In the genomic region with DNA sequence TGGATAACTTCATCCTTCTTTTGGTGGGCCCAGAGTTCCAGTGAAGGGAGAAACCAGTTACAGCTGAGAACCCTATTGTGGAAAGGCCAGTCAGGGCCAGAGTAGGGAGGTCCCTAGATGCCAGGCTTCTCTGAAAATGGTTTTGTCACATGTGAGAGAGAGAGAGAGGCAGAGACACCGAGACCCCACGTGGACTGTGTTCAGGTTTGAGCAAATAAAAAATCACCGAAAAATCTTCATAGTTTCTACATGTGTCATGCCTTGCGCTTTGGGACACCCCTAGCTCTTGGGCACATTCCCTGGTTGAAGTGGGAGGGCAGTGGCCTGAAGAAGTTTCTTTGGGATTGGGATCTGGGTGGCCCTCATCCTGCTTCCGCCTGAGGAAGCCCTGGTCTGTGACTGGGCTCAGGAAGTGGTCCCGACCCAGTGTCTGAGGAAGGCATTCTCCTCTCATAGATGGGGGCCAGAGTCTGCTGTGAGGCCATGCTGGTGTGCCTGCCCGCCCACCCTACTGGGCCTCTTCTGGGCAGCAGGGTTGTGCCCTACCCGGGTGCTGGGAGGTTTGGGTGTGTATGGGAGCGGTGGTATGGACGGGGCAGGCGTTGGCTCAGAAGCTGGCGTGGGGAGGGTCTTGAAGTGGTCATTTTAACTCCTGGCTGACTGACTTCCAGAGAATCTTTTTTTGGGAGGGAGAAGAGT, we compare ENCODE assay signal across 12 cellular contexts. TPM values are rescaled to one million over a fixed set of nuclear protein-coding genes. Genes with fewer than 3 reads are reported as not detected.
DNase-seq lines count a peak whose midpoint lies in the region; ATAC-seq and TF ChIP-seq lines count a peak whose summit lies in the region.
"Had no signal": no experiment of that assay in that cellular context is flagged by ENCODE, and none has a peak within 500 bp of the region (broad histone marks: within the 10 kb centered on the region; RNA-seq: fewer than 3 reads in every experiment).

No MANE protein-coding gene starts in this region.

- H3K27ac Mint-ChIP-seq in activated CD4-positive, alpha-beta T cell treated with anti-CD3 and anti-CD28 coated beads, Interleukin-2, amount 10 ng/mL, durations not matched to agents 7 days and 5 days, result peak overlapping the region; percentile 77
- H3K27ac Mint-ChIP-seq in central memory CD8-positive, alpha-beta T cell (ENCODE audit: low read depth), result peak overlapping the region; percentile 94
- peak overlapping the region; percentile 41 for H3K27ac Mint-ChIP-seq in progenitor cell of endocrine pancreas

- H3K4me1 ChIP-seq in Peyer's patch, result peaks cover 0 to 31% (median 5%) of the 10 kb centered on the region in 4 donors
- H3K4me1 ChIP-seq: prostate gland had no signal

- TF ChIP-seq CTCF in Peyer's patch (IDR thresholded peaks at IDR 0.05), result no peak
- no peak for TF ChIP-seq CTCF in progenitor cell of endocrine pancreas (IDR thresholded peaks at IDR 0.05; ENCODE audit: unreplicated experiment)

- H3K27ac ChIP-seq in Peyer's patch, result no peak overlapping the region
- H3K27ac ChIP-seq: HL-60, prostate gland had no signal

- H3K36me3 Mint-ChIP-seq in activated CD4-positive, alpha-beta T cell treated with anti-CD3 and anti-CD28 coated beads, Interleukin-2, amount 10 ng/mL, durations not matched to agents 7 days and 5 days (ENCODE audit: low read depth), result peaks cover 52% of the 10 kb centered on the region
- peaks cover 18% of the 10 kb centered on the region for H3K36me3 Mint-ChIP-seq in central memory CD8-positive, alpha-beta T cell (ENCODE audit: insufficient read depth)
- peaks cover 2% of the 10 kb centered on the region for H3K36me3 Mint-ChIP-seq in progenitor cell of endocrine pancreas (ENCODE audit: insufficient read depth)

- no peak for TF ChIP-seq POLR2A in Peyer's patch (IDR thresholded peaks at IDR 0.05)

- CTCF ChIA-PET in activated CD4-positive, alpha-beta T cell treated with anti-CD3 and anti-CD28 coated beads, Interleukin-2, amount 10 ng/mL, durations not matched to agents 7 days and 5 days (lab: Charles Lee), result interaction anchor here (1.2 kb wide), 1 partner anchor 39 kb away, joined by 3 read pairs; no protein-coding TSS in a partner anchor

- H3K9me3 ChIP-seq in Peyer's patch, result no peaks in the 10 kb centered on the region
- H3K9me3 ChIP-seq: prostate gland had no signal

- no peaks in the 10 kb centered on the region for H3K36me3 ChIP-seq in Peyer's patch
- H3K36me3 ChIP-seq: prostate gland had no signal

- H3K4me3 ChIP-seq in Peyer's patch, result no peak overlapping the region
- H3K4me3 ChIP-seq: prostate gland had no signal

- DNase-seq in activated CD4-positive, alpha-beta T cell treated with anti-CD3 and anti-CD28 coated beads, Interleukin-2, amount 10 ng/mL, durations not matched to agents 7 days and 5 days, result no peak
- no peak for DNase-seq in activated CD4-positive, alpha-beta T cell treated with anti-CD3 and anti-CD28 coated beads, Interleukin-2, amount 50 U/mL, for 48 hours
- DNase-seq in Peyer's patch (peak in 2 of 3 donors; percentile 13 to 36), progenitor cell of endocrine pancreas (ENCODE audit: low spot score, unreplicated experiment) (no peak), NCI-H345 (lab: John Stamatoyannopoulos, UW) (no peak), NOMO-1 treated with DMSO at 0.1 percent for 48 hours (lab: John Stamatoyannopoulos, UW; ENCODE audit: unreplicated experiment) (no peak)
- no peak for DNase-seq in central memory CD8-positive, alpha-beta T cell (ENCODE audit: low spot score in 2 of 2)
- DNase-seq: DMS 273 treated with DMSO at 0.1 percent for 48 hours, NCI-H187 treated with DMSO at 0.1 percent for 48 hours had no signal

- POLR2A ChIA-PET in activated CD4-positive, alpha-beta T cell treated with anti-CD3 and anti-CD28 coated beads, Interleukin-2, amount 10 ng/mL, durations not matched to agents 7 days and 5 days (lab: Charles Lee), result no interaction called here

- H3K4me3 Mint-ChIP-seq in activated CD4-positive, alpha-beta T cell treated with anti-CD3 and anti-CD28 coated beads, Interleukin-2, amount 10 ng/mL, durations not matched to agents 7 days and 5 days, result no peak overlapping the region
- H3K4me3 Mint-ChIP-seq in central memory CD8-positive, alpha-beta T cell, result peak overlapping the region; percentile 73
- H3K4me3 Mint-ChIP-seq in progenitor cell of endocrine pancreas (ENCODE audit: low read depth), result no peak overlapping the region

- no peak for ATAC-seq in central memory CD8-positive, alpha-beta T cell (replicated peaks; ENCODE audit: extremely low read depth, poor library complexity, severe bottlenecking)
- no peak for ATAC-seq in HG03025 (IDR thresholded peaks at IDR 0.05; ENCODE audit: low FRiP score, unreplicated experiment)

- no peaks in the 10 kb centered on the region for H3K27me3 ChIP-seq in Peyer's patch

- H3K9me3 Mint-ChIP-seq in activated CD4-positive, alpha-beta T cell treated with anti-CD3 and anti-CD28 coated beads, Interleukin-2, amount 10 ng/mL, durations not matched to agents 7 days and 5 days, result no peaks in the 10 kb centered on the region
- no peaks in the 10 kb centered on the region for H3K9me3 Mint-ChIP-seq in central memory CD8-positive, alpha-beta T cell
- H3K9me3 Mint-ChIP-seq in progenitor cell of endocrine pancreas (ENCODE audit: low read depth), result no peaks in the 10 kb centered on the region

- peaks cover 91% of the 10 kb centered on the region for H3K4me1 Mint-ChIP-seq in activated CD4-positive, alpha-beta T cell treated with anti-CD3 and anti-CD28 coated beads, Interleukin-2, amount 10 ng/mL, durations not matched to agents 7 days and 5 days
- peaks cover 87% of the 10 kb centered on the region for H3K4me1 Mint-ChIP-seq in central memory CD8-positive, alpha-beta T cell
- H3K4me1 Mint-ChIP-seq in progenitor cell of endocrine pancreas (ENCODE audit: low read depth), result peaks cover 17% of the 10 kb centered on the region

- no peaks in the 10 kb centered on the region for H3K27me3 Mint-ChIP-seq in activated CD4-positive, alpha-beta T cell treated with anti-CD3 and anti-CD28 coated beads, Interleukin-2, amount 10 ng/mL, durations not matched to agents 7 days and 5 days
- no peaks in the 10 kb centered on the region for H3K27me3 Mint-ChIP-seq in central memory CD8-positive, alpha-beta T cell
- no peaks in the 10 kb centered on the region for H3K27me3 Mint-ChIP-seq in progenitor cell of endocrine pancreas

RNA-seq across cellular contexts. Expression of a gene that starts 16.1 kb away (rescaled TPM):
- 10 to 100 TPM; 73.3 to 84.1 TPM for total RNA-seq in activated CD4-positive, alpha-beta T cell treated with anti-CD3 and anti-CD28 coated beads, Interleukin-2, amount 10 ng/mL, durations not matched to agents 7 days and 5 days
- total RNA-seq in Peyer's patch (10 to 100 TPM; 58.6 to 94.5 (median 85.8) TPM), progenitor cell of endocrine pancreas (92.5 TPM in 2 replicates)

Comparison
In these comparisons a context has a peak if more than half of its experiments do, and no peak if none do; other contexts are left out.
1. DNase-seq: peak in Peyer's patch (2 of 3); none in activated CD4-positive, alpha-beta T cell treated with anti-CD3 and anti-CD28 coated beads, Interleukin-2, amount 10 ng/mL, durations not matched to agents 7 days and 5 days (single experiment), activated CD4-positive, alpha-beta T cell treated with anti-CD3 and anti-CD28 coated beads, Interleukin-2, amount 50 U/mL, for 48 hours (0 of 2), central memory CD8-positive, alpha-beta T cell (0 of 2), progenitor cell of endocrine pancreas (single experiment), NCI-H345 (single experiment) and NOMO-1 treated with DMSO at 0.1 percent for 48 hours (single experiment).
2. H3K27ac Mint-ChIP-seq: peak in every context shown above with its lines; median percentile 94 in central memory CD8-positive, alpha-beta T cell; 77 in activated CD4-positive, alpha-beta T cell treated with anti-CD3 and anti-CD28 coated beads, Interleukin-2, amount 10 ng/mL, durations not matched to agents 7 days and 5 days; 41 in progenitor cell of endocrine pancreas.